ENCODE assay signal across 8 cellular contexts in the genomic region with DNA sequence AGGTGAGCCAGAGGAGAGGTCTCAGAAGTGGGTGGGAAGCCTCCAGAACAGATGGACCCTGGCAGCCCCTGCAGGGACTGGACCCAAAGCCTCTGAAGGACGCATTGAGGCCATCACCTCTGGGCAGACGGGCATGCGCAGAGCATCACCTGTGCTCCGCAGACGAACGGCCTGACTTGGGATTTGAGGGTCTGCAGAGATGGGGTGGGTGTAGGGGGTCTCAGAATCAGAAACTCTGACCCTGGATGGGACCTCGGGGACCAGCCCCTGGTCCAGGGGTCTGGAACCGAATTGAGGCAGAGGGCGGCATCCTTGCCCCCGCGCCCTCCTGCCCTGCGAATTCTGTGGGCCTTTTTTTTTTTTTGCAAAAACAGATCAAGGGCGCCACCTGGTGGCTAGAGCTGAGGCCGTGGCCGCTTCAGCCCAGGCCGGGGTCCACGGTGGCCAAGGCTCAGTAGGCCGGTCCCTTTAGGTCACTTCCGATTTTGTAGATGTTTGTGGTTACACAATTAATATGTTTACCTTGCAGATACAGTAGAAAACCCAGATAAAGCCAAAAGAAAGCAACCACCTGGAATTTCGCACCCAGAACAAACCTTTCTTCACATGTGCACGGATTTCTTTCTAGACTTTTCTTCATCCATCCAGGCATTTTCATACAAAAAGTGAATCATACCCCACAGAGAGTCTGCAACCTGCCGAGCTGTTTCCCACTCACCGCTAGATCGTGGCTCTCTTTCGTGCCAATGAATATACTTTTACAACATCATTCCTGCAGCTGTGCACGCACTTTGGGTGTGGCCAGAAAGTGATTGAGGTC. TPM values are rescaled to one million over a fixed set of nuclear protein-coding genes. Genes with fewer than 3 reads are reported as not detected.
DNase-seq lines count a peak whose midpoint lies in the region; ATAC-seq, FAIRE-seq and TF ChIP-seq lines count a peak whose summit lies in the region.

No MANE protein-coding gene starts in this region.

- CTCF ChIA-PET in PC-9 (lab: Charles Lee) = interaction anchor here (0.6 to 0.9 kb wide), 7 partner anchors 26 to 964 kb away, joined by 3 to 11 read pairs (median 4); a partner anchor contains a TSS
- CTCF ChIA-PET in activated naive CD4-positive, alpha-beta T cell treated with anti-CD3 and anti-CD28 coated beads, Interleukin-2, amount 10 ng/mL, durations not matched to agents 7 days and 5 days (lab: Charles Lee) = interaction anchor here (0.8 to 4.0 kb wide), 8 partner anchors 19 to 616 kb away, joined by 3 to 22 read pairs (median 4); no protein-coding TSS in a partner anchor

- no peaks in the 10 kb centered on the region for H3K36me3 Mint-ChIP-seq in activated naive CD4-positive, alpha-beta T cell treated with anti-CD3 and anti-CD28 coated beads, Interleukin-2, amount 10 ng/mL, durations not matched to agents 7 days and 5 days

- H3K27me3 ChIP-seq in PC-9 (ENCODE audit: insufficient read depth, low read depth) (peaks cover 26% of the 10 kb centered on the region), left ventricle myocardium inferior (ENCODE audit: low read depth) (peaks cover 25% of the 10 kb centered on the region)

- H3K4me3 Mint-ChIP-seq in activated naive CD4-positive, alpha-beta T cell treated with anti-CD3 and anti-CD28 coated beads, Interleukin-2, amount 10 ng/mL, durations not matched to agents 7 days and 5 days = no peak overlapping the region

- no peaks in the 10 kb centered on the region for H3K9me3 ChIP-seq in PC-9 (ENCODE audit: insufficient read depth, low read depth)
- H3K9me3 ChIP-seq in left ventricle myocardium inferior (replicated peaks) = no peaks in the 10 kb centered on the region

- no peaks in the 10 kb centered on the region for H3K9me2 ChIP-seq in PC-9 (ENCODE audit: insufficient read depth)

- ATAC-seq in HG02870 (IDR thresholded peaks at IDR 0.05; ENCODE audit: unreplicated experiment) (no peak), GM18517 (IDR thresholded peaks at IDR 0.05; ENCODE audit: unreplicated experiment) (no peak)

- H3K36me3 ChIP-seq in PC-9 (ENCODE audit: low read depth) (no peaks in the 10 kb centered on the region), left ventricle myocardium inferior (no peaks in the 10 kb centered on the region)

- H3K4me1 ChIP-seq in PC-9 (replicated peaks; ENCODE audit: insufficient read depth) (peaks cover 4% of the 10 kb centered on the region; the same call in 1 of the 2 replicates), left ventricle myocardium inferior (peaks cover 8% of the 10 kb centered on the region)

- H3K4me3 ChIP-seq in AG09309 (ENCODE audit: control insufficient read depth, low read depth, low read length) (no peak overlapping the region), PC-9 (no peak overlapping the region), left ventricle myocardium inferior (no peak overlapping the region)

- H3K27ac Mint-ChIP-seq in activated naive CD4-positive, alpha-beta T cell treated with anti-CD3 and anti-CD28 coated beads, Interleukin-2, amount 10 ng/mL, durations not matched to agents 7 days and 5 days = no peak overlapping the region

- no peaks in the 10 kb centered on the region for H3K79me2 ChIP-seq in PC-9 (ENCODE audit: low read depth)

- no peak for FAIRE-seq in GM18507 (lab: Jason Lieb, UNC)

- no peaks in the 10 kb centered on the region for H3K4me1 Mint-ChIP-seq in activated naive CD4-positive, alpha-beta T cell treated with anti-CD3 and anti-CD28 coated beads, Interleukin-2, amount 10 ng/mL, durations not matched to agents 7 days and 5 days

- no TSS peak for BruUV-seq in PC-9 (replicated peaks; lab: Mats Ljungman, UMichigan)

- no peaks in the 10 kb centered on the region for H4K20me1 ChIP-seq in PC-9 (ENCODE audit: insufficient read depth)

- DNase-seq in AG09309 (ENCODE audit: low read depth) (no peak), GM18507 (ENCODE audit: extremely low spot score, insufficient read length, low read depth) (peak; percentile 46), PC-9 (peak in 1 of 2 experiments; percentile 56), left ventricle myocardium inferior (peak; percentile 49)
- peak; percentile 64 for DNase-seq in activated naive CD4-positive, alpha-beta T cell treated with anti-CD3 and anti-CD28 coated beads, Interleukin-2, amount 10 ng/mL, durations not matched to agents 7 days and 5 days
- peak; percentile 38 for DNase-seq in stimulated activated CD4-positive, alpha-beta T cell treated with anti-CD3 and anti-CD28 coated beads, Interleukin-1b, Interleukin-23, amount 100 ng/mL, for 48 hours

- peaks cover 69% of the 10 kb centered on the region for H3K27me3 Mint-ChIP-seq in activated naive CD4-positive, alpha-beta T cell treated with anti-CD3 and anti-CD28 coated beads, Interleukin-2, amount 10 ng/mL, durations not matched to agents 7 days and 5 days

- H3K4me2 ChIP-seq in PC-9 = 0 out of 2 replicates have a peak overlapping the region, but pooled peaks have one; percentile 6

- H3K27ac ChIP-seq in PC-9 (no peak overlapping the region), left ventricle myocardium inferior (replicated peaks) (no peak overlapping the region)

- TF ChIP-seq CTCF in AG09309 (IDR thresholded peaks at IDR 0.05; ENCODE audit: control insufficient read depth, insufficient read depth, low read depth, low read length, missing control alignments) = peak; percentile 86
- peak; percentile 98 for TF ChIP-seq CTCF in PC-9 (conservative IDR thresholded peaks at IDR 0.05)
- peak; percentile 91 for TF ChIP-seq CTCF in left ventricle myocardium inferior (IDR thresholded peaks at IDR 0.05; ENCODE audit: borderline replicate concordance)

- H3K9me3 Mint-ChIP-seq in activated naive CD4-positive, alpha-beta T cell treated with anti-CD3 and anti-CD28 coated beads, Interleukin-2, amount 10 ng/mL, durations not matched to agents 7 days and 5 days = no peaks in the 10 kb centered on the region

- H2AFZ ChIP-seq in PC-9 = no peak overlapping the region

- intact Hi-C loops in PC-9 (cut with micrococcal nuclease; ENCODE audit: unreplicated experiment) (loop anchor here (1.0 to 10.0 kb wide), 4 partner anchors 80 to 500 kb away; no protein-coding TSS in a partner anchor), left ventricle myocardium inferior (cut with micrococcal nuclease) (loop anchor here (2.0 kb wide), 1 partner anchor 80 kb away; no protein-coding TSS in a partner anchor)

- POLR2A ChIA-PET in PC-9 (lab: Charles Lee; ENCODE audit: unreplicated experiment) = no interaction called here

- H3F3A ChIP-seq in PC-9 (ENCODE audit: insufficient read depth, low read depth) = peaks cover 11% of the 10 kb centered on the region; the same call in 1 of the 2 replicates

RNA-seq across cellular contexts. Expression of a gene that starts 25.9 kb away (rescaled TPM):
- not detected in 2 replicates for total RNA-seq in PC-9 (2021)
- total RNA-seq in left ventricle myocardium inferior = not detected

RNA-seq across cellular contexts. Expression of a gene that starts 33.4 kb away (rescaled TPM):
- not detected in 2 replicates for total RNA-seq in PC-9 (2021)
- 0.25 TPM for total RNA-seq in left ventricle myocardium inferior
